In the genomic region with DNA sequence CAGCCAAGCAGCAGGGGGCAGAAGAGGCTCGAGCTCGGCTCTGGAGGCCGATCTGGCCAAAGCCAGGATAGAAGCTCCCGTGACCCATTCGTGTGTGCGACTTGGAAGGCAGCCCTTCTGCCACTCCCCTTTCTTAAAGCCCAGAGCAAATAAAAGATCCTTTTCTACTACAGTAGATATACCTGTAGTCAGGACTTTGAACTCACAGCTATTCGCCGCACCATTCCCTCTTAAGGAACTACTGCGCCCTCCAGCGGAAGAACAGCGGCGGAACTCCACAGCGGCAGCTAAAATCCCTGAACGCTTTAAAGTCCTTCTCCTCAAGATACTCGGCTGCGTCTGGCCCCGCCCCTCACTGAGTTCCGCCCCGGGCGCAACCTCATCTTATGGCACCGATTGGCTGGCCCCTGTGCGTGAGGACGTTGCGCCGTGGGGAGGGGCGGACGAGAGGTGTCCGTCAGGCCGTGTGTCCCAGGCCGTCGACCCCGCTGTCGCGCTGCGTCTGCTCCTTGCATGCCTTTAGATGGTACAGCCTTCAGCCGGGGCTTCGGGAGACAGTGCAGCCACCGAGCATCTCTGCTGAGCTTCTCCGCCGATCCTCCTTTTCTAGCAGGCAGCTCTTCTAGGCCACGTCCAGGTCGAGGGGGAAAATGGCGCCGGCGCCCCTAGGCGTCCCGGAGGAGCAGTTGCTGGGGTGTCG, we compare ENCODE assay signal across 1 cellular context.
A peak's percentile ranks its signal among the peaks of the same experiment; 100 is the strongest.
TF ChIP-seq lines count a peak whose summit lies in the region.

A gene with protein sequence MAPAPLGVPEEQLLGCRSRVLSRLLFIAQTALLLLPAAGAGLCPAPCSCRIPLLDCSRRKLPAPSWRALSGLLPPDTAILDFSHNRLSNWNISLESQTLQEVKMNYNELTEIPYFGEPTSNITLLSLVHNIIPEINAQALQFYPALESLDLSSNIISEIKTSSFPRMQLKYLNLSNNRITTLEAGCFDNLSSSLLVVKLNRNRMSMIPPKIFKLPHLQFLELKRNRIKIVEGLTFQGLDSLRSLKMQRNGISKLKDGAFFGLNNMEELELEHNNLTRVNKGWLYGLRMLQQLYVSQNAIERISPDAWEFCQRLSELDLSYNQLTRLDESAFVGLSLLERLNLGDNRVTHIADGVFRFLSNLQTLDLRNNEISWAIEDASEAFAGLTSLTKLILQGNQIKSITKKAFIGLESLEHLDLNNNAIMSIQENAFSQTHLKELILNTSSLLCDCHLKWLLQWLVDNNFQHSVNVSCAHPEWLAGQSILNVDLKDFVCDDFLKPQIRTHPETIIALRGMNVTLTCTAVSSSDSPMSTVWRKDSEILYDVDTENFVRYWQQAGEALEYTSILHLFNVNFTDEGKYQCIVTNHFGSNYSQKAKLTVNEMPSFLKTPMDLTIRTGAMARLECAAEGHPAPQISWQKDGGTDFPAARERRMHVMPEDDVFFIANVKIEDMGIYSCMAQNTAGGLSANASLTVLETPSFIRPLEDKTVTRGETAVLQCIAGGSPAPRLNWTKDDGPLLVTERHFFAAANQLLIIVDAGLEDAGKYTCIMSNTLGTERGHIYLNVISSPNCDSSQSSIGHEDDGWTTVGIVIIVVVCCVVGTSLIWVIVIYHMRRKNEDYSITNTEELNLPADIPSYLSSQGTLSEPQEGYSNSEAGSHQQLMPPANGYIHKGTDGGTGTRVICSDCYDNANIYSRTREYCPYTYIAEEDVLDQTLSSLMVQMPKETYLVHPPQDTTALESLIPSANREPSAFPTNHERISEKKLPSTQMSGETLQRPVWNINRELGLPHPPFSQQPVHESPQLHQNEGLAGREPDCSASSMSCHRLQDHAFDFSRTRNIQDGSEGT (plus strand): TSS at position 442 of the 700 bp plus-strand sequence. CDS start 209 bp downstream, at position 651.

TF ChIP-seq in A549, 52 proteins besides CTCF, POLR2A, EP300 and RAD21 (continued from another document):
- TF ChIP-seq EHF (CRISPR knock-in tag; IDR thresholded peaks at IDR 0.05) (no peak), KDM5A (IDR thresholded peaks at IDR 0.05) (no peak), NR3C1 (IDR thresholded peaks at IDR 0.05) (no peak), HDAC2 (IDR thresholded peaks at IDR 0.05) (no peak), FOSB (CRISPR knock-in tag; IDR thresholded peaks at IDR 0.05) (no peak), HOXB5 (CRISPR knock-in tag; IDR thresholded peaks at IDR 0.05) (no peak), JUN (IDR thresholded peaks at IDR 0.05) (peak in 1 of 2 experiments; percentile 70; a peak in 1 of 5 replicates), MAZ (IDR thresholded peaks at IDR 0.05; ENCODE audit: borderline replicate concordance, low read depth, low read length) (no peak), MAFK (IDR thresholded peaks at IDR 0.05; ENCODE audit: partially characterized antibody) (no peak), HOXB13 (CRISPR knock-in tag; IDR thresholded peaks at IDR 0.05; ENCODE audit: low read depth) (no peak), SREBF2 (IDR thresholded peaks at IDR 0.05) (no peak), ZSCAN20 (CRISPR knock-in tag; IDR thresholded peaks at IDR 0.05) (no peak), JUNB (IDR thresholded peaks at IDR 0.05) (no peak), CBX2 (IDR thresholded peaks at IDR 0.05; ENCODE audit: borderline replicate concordance, low read depth) (no peak), ESRRA (IDR thresholded peaks at IDR 0.05; ENCODE audit: borderline replicate concordance, low read length) (no peak), EHMT2 (IDR thresholded peaks at IDR 0.05; ENCODE audit: low read depth) (no peak), TP53 (CRISPR knock-in tag; IDR thresholded peaks at IDR 0.05) (no peak), ZFP36 (IDR thresholded peaks at IDR 0.05; ENCODE audit: borderline replicate concordance, partially characterized antibody) (no peak), HEYL (CRISPR knock-in tag; IDR thresholded peaks at IDR 0.05) (no peak), TFCP2L1 (CRISPR knock-in tag; IDR thresholded peaks at IDR 0.05) (no peak), BHLHE40 (IDR thresholded peaks at IDR 0.05; ENCODE audit: low read depth, low read length) (no peak), PHF8 (IDR thresholded peaks at IDR 0.05; ENCODE audit: borderline replicate concordance, low read depth) (peak; percentile 74), FOSL2 (IDR thresholded peaks at IDR 0.05) (no peak), FOSL2 (CRISPR knock-in tag; IDR thresholded peaks at IDR 0.05) (no peak), RNF2 (IDR thresholded peaks at IDR 0.05; ENCODE audit: borderline replicate concordance, low read depth) (no peak), HOXA7 (CRISPR knock-in tag; IDR thresholded peaks at IDR 0.05) (no peak), KDM1A (IDR thresholded peaks at IDR 0.05; ENCODE audit: low read depth) (no peak), CHD2 (IDR thresholded peaks at IDR 0.05; ENCODE audit: low read length, partially characterized antibody) (no peak), MYC (IDR thresholded peaks at IDR 0.05; ENCODE audit: borderline replicate concordance, low read length) (no peak), ZNF302 (CRISPR knock-in tag; IDR thresholded peaks at IDR 0.05) (no peak), NPAS2 (CRISPR knock-in tag; IDR thresholded peaks at IDR 0.05; ENCODE audit: borderline replicate concordance) (no peak)
- TF ChIP-seq, protein P1, sequence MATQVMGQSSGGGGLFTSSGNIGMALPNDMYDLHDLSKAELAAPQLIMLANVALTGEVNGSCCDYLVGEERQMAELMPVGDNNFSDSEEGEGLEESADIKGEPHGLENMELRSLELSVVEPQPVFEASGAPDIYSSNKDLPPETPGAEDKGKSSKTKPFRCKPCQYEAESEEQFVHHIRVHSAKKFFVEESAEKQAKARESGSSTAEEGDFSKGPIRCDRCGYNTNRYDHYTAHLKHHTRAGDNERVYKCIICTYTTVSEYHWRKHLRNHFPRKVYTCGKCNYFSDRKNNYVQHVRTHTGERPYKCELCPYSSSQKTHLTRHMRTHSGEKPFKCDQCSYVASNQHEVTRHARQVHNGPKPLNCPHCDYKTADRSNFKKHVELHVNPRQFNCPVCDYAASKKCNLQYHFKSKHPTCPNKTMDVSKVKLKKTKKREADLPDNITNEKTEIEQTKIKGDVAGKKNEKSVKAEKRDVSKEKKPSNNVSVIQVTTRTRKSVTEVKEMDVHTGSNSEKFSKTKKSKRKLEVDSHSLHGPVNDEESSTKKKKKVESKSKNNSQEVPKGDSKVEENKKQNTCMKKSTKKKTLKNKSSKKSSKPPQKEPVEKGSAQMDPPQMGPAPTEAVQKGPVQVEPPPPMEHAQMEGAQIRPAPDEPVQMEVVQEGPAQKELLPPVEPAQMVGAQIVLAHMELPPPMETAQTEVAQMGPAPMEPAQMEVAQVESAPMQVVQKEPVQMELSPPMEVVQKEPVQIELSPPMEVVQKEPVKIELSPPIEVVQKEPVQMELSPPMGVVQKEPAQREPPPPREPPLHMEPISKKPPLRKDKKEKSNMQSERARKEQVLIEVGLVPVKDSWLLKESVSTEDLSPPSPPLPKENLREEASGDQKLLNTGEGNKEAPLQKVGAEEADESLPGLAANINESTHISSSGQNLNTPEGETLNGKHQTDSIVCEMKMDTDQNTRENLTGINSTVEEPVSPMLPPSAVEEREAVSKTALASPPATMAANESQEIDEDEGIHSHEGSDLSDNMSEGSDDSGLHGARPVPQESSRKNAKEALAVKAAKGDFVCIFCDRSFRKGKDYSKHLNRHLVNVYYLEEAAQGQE (IDR thresholded peaks at IDR 0.05): no peak
- TF ChIP-seq, protein P2, sequence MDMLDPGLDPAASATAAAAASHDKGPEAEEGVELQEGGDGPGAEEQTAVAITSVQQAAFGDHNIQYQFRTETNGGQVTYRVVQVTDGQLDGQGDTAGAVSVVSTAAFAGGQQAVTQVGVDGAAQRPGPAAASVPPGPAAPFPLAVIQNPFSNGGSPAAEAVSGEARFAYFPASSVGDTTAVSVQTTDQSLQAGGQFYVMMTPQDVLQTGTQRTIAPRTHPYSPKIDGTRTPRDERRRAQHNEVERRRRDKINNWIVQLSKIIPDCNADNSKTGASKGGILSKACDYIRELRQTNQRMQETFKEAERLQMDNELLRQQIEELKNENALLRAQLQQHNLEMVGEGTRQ (IDR thresholded peaks at IDR 0.05): no peak
- TF ChIP-seq, protein P3, sequence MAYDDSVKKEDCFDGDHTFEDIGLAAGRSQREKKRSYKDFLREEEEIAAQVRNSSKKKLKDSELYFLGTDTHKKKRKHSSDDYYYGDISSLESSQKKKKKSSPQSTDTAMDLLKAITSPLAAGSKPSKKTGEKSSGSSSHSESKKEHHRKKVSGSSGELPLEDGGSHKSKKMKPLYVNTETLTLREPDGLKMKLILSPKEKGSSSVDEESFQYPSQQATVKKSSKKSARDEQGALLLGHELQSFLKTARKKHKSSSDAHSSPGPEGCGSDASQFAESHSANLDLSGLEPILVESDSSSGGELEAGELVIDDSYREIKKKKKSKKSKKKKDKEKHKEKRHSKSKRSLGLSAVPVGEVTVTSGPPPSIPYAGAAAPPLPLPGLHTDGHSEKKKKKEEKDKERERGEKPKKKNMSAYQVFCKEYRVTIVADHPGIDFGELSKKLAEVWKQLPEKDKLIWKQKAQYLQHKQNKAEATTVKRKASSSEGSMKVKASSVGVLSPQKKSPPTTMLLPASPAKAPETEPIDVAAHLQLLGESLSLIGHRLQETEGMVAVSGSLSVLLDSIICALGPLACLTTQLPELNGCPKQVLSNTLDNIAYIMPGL (CRISPR knock-in tag; IDR thresholded peaks at IDR 0.05; ENCODE audit: borderline replicate concordance): peak; percentile 34; the same call in 1 of the 2 replicates
- TF ChIP-seq, protein P4, sequence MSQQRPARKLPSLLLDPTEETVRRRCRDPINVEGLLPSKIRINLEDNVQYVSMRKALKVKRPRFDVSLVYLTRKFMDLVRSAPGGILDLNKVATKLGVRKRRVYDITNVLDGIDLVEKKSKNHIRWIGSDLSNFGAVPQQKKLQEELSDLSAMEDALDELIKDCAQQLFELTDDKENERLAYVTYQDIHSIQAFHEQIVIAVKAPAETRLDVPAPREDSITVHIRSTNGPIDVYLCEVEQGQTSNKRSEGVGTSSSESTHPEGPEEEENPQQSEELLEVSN (IDR thresholded peaks at IDR 0.05; ENCODE audit: borderline replicate concordance, low read depth): 0 out of 2 replicates have a peak, but pooled peaks have one; percentile 19
- TF ChIP-seq, protein P5, sequence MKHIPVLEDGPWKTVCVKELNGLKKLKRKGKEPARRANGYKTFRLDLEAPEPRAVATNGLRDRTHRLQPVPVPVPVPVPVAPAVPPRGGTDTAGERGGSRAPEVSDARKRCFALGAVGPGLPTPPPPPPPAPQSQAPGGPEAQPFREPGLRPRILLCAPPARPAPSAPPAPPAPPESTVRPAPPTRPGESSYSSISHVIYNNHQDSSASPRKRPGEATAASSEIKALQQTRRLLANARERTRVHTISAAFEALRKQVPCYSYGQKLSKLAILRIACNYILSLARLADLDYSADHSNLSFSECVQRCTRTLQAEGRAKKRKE (CRISPR knock-in tag; IDR thresholded peaks at IDR 0.05; ENCODE audit: low read depth): no peak
- TF ChIP-seq, protein P6, sequence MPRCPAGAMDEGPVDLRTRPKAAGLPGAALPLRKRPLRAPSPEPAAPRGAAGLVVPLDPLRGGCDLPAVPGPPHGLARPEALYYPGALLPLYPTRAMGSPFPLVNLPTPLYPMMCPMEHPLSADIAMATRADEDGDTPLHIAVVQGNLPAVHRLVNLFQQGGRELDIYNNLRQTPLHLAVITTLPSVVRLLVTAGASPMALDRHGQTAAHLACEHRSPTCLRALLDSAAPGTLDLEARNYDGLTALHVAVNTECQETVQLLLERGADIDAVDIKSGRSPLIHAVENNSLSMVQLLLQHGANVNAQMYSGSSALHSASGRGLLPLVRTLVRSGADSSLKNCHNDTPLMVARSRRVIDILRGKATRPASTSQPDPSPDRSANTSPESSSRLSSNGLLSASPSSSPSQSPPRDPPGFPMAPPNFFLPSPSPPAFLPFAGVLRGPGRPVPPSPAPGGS (IDR thresholded peaks at IDR 0.05): peak; percentile 42; the same call in 1 of the 3 replicates
- TF ChIP-seq, protein P7, sequence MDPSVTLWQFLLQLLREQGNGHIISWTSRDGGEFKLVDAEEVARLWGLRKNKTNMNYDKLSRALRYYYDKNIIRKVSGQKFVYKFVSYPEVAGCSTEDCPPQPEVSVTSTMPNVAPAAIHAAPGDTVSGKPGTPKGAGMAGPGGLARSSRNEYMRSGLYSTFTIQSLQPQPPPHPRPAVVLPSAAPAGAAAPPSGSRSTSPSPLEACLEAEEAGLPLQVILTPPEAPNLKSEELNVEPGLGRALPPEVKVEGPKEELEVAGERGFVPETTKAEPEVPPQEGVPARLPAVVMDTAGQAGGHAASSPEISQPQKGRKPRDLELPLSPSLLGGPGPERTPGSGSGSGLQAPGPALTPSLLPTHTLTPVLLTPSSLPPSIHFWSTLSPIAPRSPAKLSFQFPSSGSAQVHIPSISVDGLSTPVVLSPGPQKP (IDR thresholded peaks at IDR 0.05; ENCODE audit: low read depth, low read length): no peak
TF ChIP-seq in A549: peak in this region for 8.
